In the genomic region with DNA sequence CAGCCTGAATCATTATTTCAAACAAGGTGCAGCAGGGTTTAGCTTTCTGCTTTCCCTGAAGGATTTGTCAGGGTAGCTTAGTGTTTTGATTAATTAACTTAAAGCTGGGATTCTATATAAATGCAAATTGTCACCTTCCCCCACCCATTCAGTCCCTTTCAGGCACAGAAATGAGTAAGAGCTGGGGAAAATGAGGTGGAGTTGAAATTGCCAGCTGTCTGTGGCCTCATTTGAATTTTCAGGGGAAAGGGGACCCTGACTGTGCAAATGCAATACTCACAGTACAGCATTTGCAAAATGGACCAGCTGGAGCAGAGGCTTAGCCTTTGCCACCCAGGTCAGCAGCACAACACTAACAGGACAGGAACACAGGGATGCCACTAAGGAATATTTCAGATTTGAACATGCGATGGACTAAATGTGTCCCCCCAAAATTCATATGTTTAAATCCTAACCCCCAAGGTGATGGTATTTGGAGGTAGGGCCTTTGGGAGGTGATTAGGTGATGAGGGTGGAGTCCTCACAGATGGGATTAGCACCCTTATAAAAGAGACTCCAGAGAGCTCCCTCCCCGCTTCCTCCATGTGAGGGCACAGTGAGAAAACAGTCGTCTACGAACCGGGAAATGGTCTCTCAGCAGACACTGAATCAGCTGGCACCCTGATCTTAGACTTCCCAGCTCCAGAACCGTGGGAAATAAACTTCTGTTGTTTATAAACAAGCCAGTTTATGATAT, we compare ENCODE assay signal across 14 cellular contexts. TPM values are rescaled to one million over a fixed set of nuclear protein-coding genes. Genes with fewer than 3 reads are reported as not detected.
A peak's percentile ranks its signal among the peaks of the same experiment; 100 is the strongest.
DNase-seq lines count a peak whose midpoint lies in the region; ATAC-seq lines count a peak whose summit lies in the region.
"Had no signal": no experiment of that assay in that cellular context is flagged by ENCODE, and none has a peak within 500 bp of the region (broad histone marks: within the 10 kb centered on the region; RNA-seq: fewer than 3 reads in every experiment).

No MANE protein-coding gene starts in this region.

- H3K4me1 ChIP-seq in iPS-15b (ENCODE audit: control insufficient read depth, insufficient read depth, low read length): peaks cover 31% of the 10 kb centered on the region
- H3K4me1 ChIP-seq: SJSA1, uterus had no signal

- peak overlapping the region; percentile 18 for H3K9ac ChIP-seq in iPS-15b (ENCODE audit: low read depth, low read length)

- no peak for DNase-seq in C1 segment of cervical spinal cord (lab: John Stamatoyannopoulos, UW)
- DNase-seq in stimulated activated CD4-positive, alpha-beta T cell treated with anti-CD3 and anti-CD28 coated beads, Interleukin-4, amount 100 ng/mL, for 4 hours: no peak
- DNase-seq in NCI-H226: no peak
- no peak for DNase-seq in ureter (ENCODE audit: low spot score)
- DNase-seq: activated naive CD4-positive, alpha-beta T cell; kidney glomerular epithelial cell; NCI-H2081; retina; uterus had no signal

- peak overlapping the region; percentile 19 for H3K4me3 ChIP-seq in iPS-15b (ENCODE audit: low read depth, low read length)
- H3K4me3 ChIP-seq: SJSA1, uterus had no signal

- no peaks in the 10 kb centered on the region for H3K36me3 ChIP-seq in iPS-15b (ENCODE audit: control insufficient read depth, insufficient read depth, low read length)
- H3K36me3 ChIP-seq: SJSA1, uterus had no signal

- no peaks in the 10 kb centered on the region for H3K27me3 ChIP-seq in iPS-15b (ENCODE audit: control insufficient read depth, insufficient read depth, low read length)
- H3K27me3 ChIP-seq: SJSA1, uterus had no signal

- ATAC-seq in GM18502 (IDR thresholded peaks at IDR 0.05; ENCODE audit: poor library complexity, unreplicated experiment) (peak; percentile 61), GM21576 (IDR thresholded peaks at IDR 0.05; ENCODE audit: unreplicated experiment) (peak; percentile 41), HG03460 (IDR thresholded peaks at IDR 0.05; ENCODE audit: unreplicated experiment) (peak; percentile 51)

- H3K9me3 ChIP-seq in iPS-15b (ENCODE audit: control insufficient read depth, insufficient read depth, low read length): no peaks in the 10 kb centered on the region
- H3K9me3 ChIP-seq: SJSA1, uterus had no signal

RNA-seq across cellular contexts. Expression of a gene that starts 59.5 kb away (rescaled TPM):
- 0.23 TPM for total RNA-seq in ureter
- total RNA-seq: SJSA1 had no signal
